ENCODE assay signal across 13 cellular contexts in genomic region chr4:57064811-57065711, GRCh38. TPM values are rescaled to one million over a fixed set of nuclear protein-coding genes. Genes with fewer than 3 reads are reported as not detected.
DNase-seq lines count a peak whose midpoint lies in the region; ATAC-seq and TF ChIP-seq lines count a peak whose summit lies in the region.
"Had no signal": no experiment of that assay in that cellular context is flagged by ENCODE, and none has a peak within 500 bp of the region (broad histone marks: within the 10 kb centered on the region; RNA-seq: fewer than 3 reads in every experiment).

No MANE protein-coding gene starts in this region.

- CTCF ChIA-PET in MCF 10A (lab: Yijun Ruan, JAX) = interaction anchor here (0.5 to 3.0 kb wide), 6 partner anchors 9 to 99 kb away, joined by 3 to 14 read pairs (median 6); no protein-coding TSS in a partner anchor
- CTCF ChIA-PET in mammary epithelial cell (lab: Charles Lee; ENCODE audit: low non-redundant PET) = no interaction called here

- H3K9ac ChIP-seq in mammary epithelial cell (ENCODE audit: insufficient read depth, low read length) = no peak overlapping the region

- TF ChIP-seq CTCF in MCF 10A (IDR thresholded peaks at IDR 0.05; ENCODE audit: unreplicated experiment) (no peak), mammary epithelial cell (conservative IDR thresholded peaks at IDR 0.05 in 1 of 2, IDR thresholded peaks at IDR 0.05 in 1 of 2; ENCODE audit: extremely low read depth in 1 of 2, insufficient read depth in 1 of 2, low read depth in 1 of 2, low read length in 2 of 2) (no peak), esophagus squamous epithelium (IDR thresholded peaks at IDR 0.05) (no peak), nephron (IDR thresholded peaks at IDR 0.05; ENCODE audit: unreplicated experiment in 3 of 3) (no peak)

- H3K27ac Mint-ChIP-seq in MCF 10A (ENCODE audit: low read depth, unreplicated experiment) (peak overlapping the region; percentile 21), nephron (peak overlapping the region; percentile 66 to 93 (median 90))
- H3K27ac Mint-ChIP-seq: activated CD4-positive, alpha-beta T cell treated with anti-CD3 and anti-CD28 coated beads, Interleukin-2, amount 10 ng/mL, durations not matched to agents 7 days and 5 days; B cell had no signal

- H3K27me3 Mint-ChIP-seq in MCF 10A (ENCODE audit: insufficient read depth, unreplicated experiment) = no peaks in the 10 kb centered on the region
- H3K27me3 Mint-ChIP-seq in nephron (ENCODE audit: low read depth) = no peaks in the 10 kb centered on the region

- H3K4me2 ChIP-seq in mammary epithelial cell (ENCODE audit: insufficient read depth, low read depth, low read length) = no peak overlapping the region

- no TSS peak for BruUV-seq in MCF 10A (replicated peaks; lab: Mats Ljungman, UMichigan)
- no TSS peak for BruUV-seq in mammary epithelial cell (replicated peaks; lab: Mats Ljungman, UMichigan)

- no peak for TF ChIP-seq POLR2A in esophagus squamous epithelium (IDR thresholded peaks at IDR 0.05)

- H3K4me1 ChIP-seq in mammary epithelial cell (ENCODE audit: insufficient read depth, low read length) (peaks cover 6% of the 10 kb centered on the region), esophagus squamous epithelium (peaks cover 0 to 58% (median 6%) of the 10 kb centered on the region in 3 donors)

- WGBS in mammary epithelial cell (ENCODE audit: low coverage, missing lambda C conversion rate) = 93% methylated on average over 17 of the region's 20 CpGs
- WGBS in esophagus squamous epithelium, 2 donors = 49 to 59% methylated on average over 18 to 20 of the region's 20 CpGs

- no peaks in the 10 kb centered on the region for H3K27me3 ChIP-seq in mammary epithelial cell (ENCODE audit: insufficient read depth, low read length)
- no peaks in the 10 kb centered on the region for H3K27me3 ChIP-seq in esophagus squamous epithelium
- H3K27me3 ChIP-seq: neutrophil had no signal

- DNase-seq in MCF 10A (ENCODE audit: unreplicated experiment) (peak; percentile 80), mammary epithelial cell (no peak), esophagus squamous epithelium (lab: John Stamatoyannopoulos, UW) (no peak), NCI-H2171 (lab: John Stamatoyannopoulos, UW) (no peak)
- DNase-seq: activated CD4-positive, alpha-beta T cell treated with anti-CD3 and anti-CD28 coated beads, Interleukin-2, amount 10 ng/mL, durations not matched to agents 7 days and 5 days; NCI-H526; substantia nigra had no signal

- no peak overlapping the region for H3K27ac ChIP-seq in mammary epithelial cell (ENCODE audit: insufficient read depth, low read depth, low read length)
- peak overlapping the region; percentile 18 to 86 (median 67) for H3K27ac ChIP-seq in esophagus squamous epithelium
- H3K27ac ChIP-seq: neutrophil had no signal

- H3K9me3 ChIP-seq in mammary epithelial cell (replicated peaks; ENCODE audit: insufficient read depth, low read length) (no peaks in the 10 kb centered on the region), esophagus squamous epithelium (no peaks in the 10 kb centered on the region)
- H3K9me3 ChIP-seq: neutrophil had no signal

- H3K4me1 Mint-ChIP-seq in MCF 10A (ENCODE audit: insufficient read depth, unreplicated experiment) = peaks cover 16% of the 10 kb centered on the region
- peaks cover 40% of the 10 kb centered on the region for H3K4me1 Mint-ChIP-seq in nephron
- H3K4me1 Mint-ChIP-seq: activated CD4-positive, alpha-beta T cell treated with anti-CD3 and anti-CD28 coated beads, Interleukin-2, amount 10 ng/mL, durations not matched to agents 7 days and 5 days; B cell had no signal

- POLR2A ChIA-PET in MCF 10A (lab: Yijun Ruan, JAX) = interaction anchor here (1.0 kb wide), 1 partner anchor 11 kb away, joined by 3 read pairs; no protein-coding TSS in a partner anchor

- H3K9me3 Mint-ChIP-seq in MCF 10A (ENCODE audit: unreplicated experiment) (no peaks in the 10 kb centered on the region), nephron (no peaks in the 10 kb centered on the region)
- H3K9me3 Mint-ChIP-seq: activated CD4-positive, alpha-beta T cell treated with anti-CD3 and anti-CD28 coated beads, Interleukin-2, amount 10 ng/mL, durations not matched to agents 7 days and 5 days had no signal

- H4K20me1 ChIP-seq in mammary epithelial cell (ENCODE audit: insufficient read depth, low read length) = no peaks in the 10 kb centered on the region

- dilution Hi-C loops in mammary epithelial cell (cut with HindIII; ENCODE audit: low sequenced_read_pairs) = no loop called here

- H3K36me3 ChIP-seq in mammary epithelial cell (ENCODE audit: insufficient read depth, low read length) (no peaks in the 10 kb centered on the region), esophagus squamous epithelium (no peaks in the 10 kb centered on the region)
- H3K36me3 ChIP-seq: neutrophil had no signal

- H3K4me3 ChIP-seq in mammary epithelial cell (replicated peaks in 1 of 3; ENCODE audit: insufficient read depth in 1 of 3, low read depth in 2 of 3, low read length in 3 of 3) (no peak overlapping the region), esophagus squamous epithelium (peak overlapping the region in 1 of 4 donors; percentile 36)

- peaks cover 6% of the 10 kb centered on the region for H3K36me3 Mint-ChIP-seq in MCF 10A (ENCODE audit: insufficient read depth, unreplicated experiment)
- peaks cover 16% of the 10 kb centered on the region for H3K36me3 Mint-ChIP-seq in nephron (ENCODE audit: low read depth)

- no peak for ATAC-seq in GM18868 (IDR thresholded peaks at IDR 0.05; ENCODE audit: unreplicated experiment)
- no peak for ATAC-seq in GM18907 (IDR thresholded peaks at IDR 0.05; ENCODE audit: unreplicated experiment)
- no peak for ATAC-seq in HG03139 (IDR thresholded peaks at IDR 0.05; ENCODE audit: unreplicated experiment)

- no peak overlapping the region for H2AFZ ChIP-seq in mammary epithelial cell (ENCODE audit: low read depth, low read length)

- in situ Hi-C loops in mammary epithelial cell (cut with MboI; ENCODE audit: low sequenced_read_pairs in 2 of 2) = no loop called here

- intact Hi-C loops in MCF 10A (cut with micrococcal nuclease) = no loop called here
- intact Hi-C loops in mammary epithelial cell (cut with micrococcal nuclease) = no loop called here
- intact Hi-C loops in esophagus squamous epithelium (cut with DNase I) = no loop called here

- H3K79me2 ChIP-seq in mammary epithelial cell (ENCODE audit: insufficient read depth, low read length) = peaks cover 41% of the 10 kb centered on the region

- H3K4me3 Mint-ChIP-seq in MCF 10A (ENCODE audit: unreplicated experiment) = no peak overlapping the region
- H3K4me3 Mint-ChIP-seq in nephron = peak overlapping the region in 1 of 3 experiments; percentile 40
- H3K4me3 Mint-ChIP-seq: activated CD4-positive, alpha-beta T cell treated with anti-CD3 and anti-CD28 coated beads, Interleukin-2, amount 10 ng/mL, durations not matched to agents 7 days and 5 days; B cell had no signal

RNA-seq across cellular contexts. Expression of gene IGFBP7, which starts 45.1 kb away (rescaled TPM):
- total RNA-seq in MCF 10A (2022) (55.2 and 61.9 TPM in 2 replicates), mammary epithelial cell (100 to 1,000 TPM in 1 of 2 donors, 10 to 100 TPM in 1; 73.4 to 300 TPM), esophagus squamous epithelium (100 to 1,000 TPM in 2 of 4 donors, 10 to 100 TPM in 2; 26.4 to 135 (median 91.3) TPM)
- 159 TPM for polyA plus RNA-seq in mammary epithelial cell
- polyA minus RNA-seq in mammary epithelial cell = 42.0 TPM
- total RNA-seq: B cell had no signal
